In genomic region chr14:68328509-68328908, GRCh38 we compare ENCODE assay signal across 21 cellular contexts.
A peak's percentile ranks its signal among the peaks of the same experiment; 100 is the strongest.
DNase-seq lines count a peak whose midpoint lies in the region; ATAC-seq, FAIRE-seq and TF ChIP-seq lines count a peak whose summit lies in the region.
"Had no signal": no experiment of that assay in that cellular context is flagged by ENCODE, and none has a peak within 500 bp of the region (broad histone marks: within the 10 kb centered on the region; RNA-seq: fewer than 3 reads in every experiment).

No MANE protein-coding gene starts in this region.

- DNase-seq in GM12892 (ENCODE audit: insufficient read length) (no peak), ureter (ENCODE audit: low spot score) (no peak), NCI-H1092 (lab: John Stamatoyannopoulos, UW) (no peak), occipital lobe (lab: John Stamatoyannopoulos, UW) (no peak), endothelial cell (ENCODE audit: low spot score) (no peak)
- DNase-seq: ACHN; activated CD4-positive, CD25-positive, alpha-beta regulatory T cell; CD4-positive, alpha-beta T cell; H7; hippocampal formation; Kasumi-1; kidney glomerular epithelial cell; NCI-H1436; NCI-H345; right cardiac atrium had no signal

- no peaks in the 10 kb centered on the region for H3K9me3 Mint-ChIP-seq in endothelial cell (ENCODE audit: unreplicated experiment)
- H3K9me3 Mint-ChIP-seq: activated T-helper 2 cell treated with anti-CD3 and anti-CD28 coated beads, Interferon-gamma antibody, Interleukin-2, Interleukin-4, amounts not matched to agents 10 μg/mL and 5 μg/mL and 100 μg/mL, durations not matched to agents 14 hours and 24 hours and 36 hours; CD4-positive, alpha-beta T cell; T-helper 1 cell treated with Interleukin-12 subunit alpha and Interleukin-12 subunit beta and Interleukin-4 antibody, amounts not matched to agents 30 μg/mL and 1 μg/mL, for 36 hours had no signal

- TF ChIP-seq CTCF in endothelial cell (IDR thresholded peaks at IDR 0.05; ENCODE audit: unreplicated experiment) = no peak

- H3K27me3 Mint-ChIP-seq in endothelial cell (ENCODE audit: unreplicated experiment) = no peaks in the 10 kb centered on the region
- H3K27me3 Mint-ChIP-seq: CD4-positive, alpha-beta T cell had no signal

- H3K27ac Mint-ChIP-seq in endothelial cell (ENCODE audit: unreplicated experiment) = no peak overlapping the region
- H3K27ac Mint-ChIP-seq: activated T-helper 2 cell treated with anti-CD3 and anti-CD28 coated beads, Interferon-gamma antibody, Interleukin-2, Interleukin-4, amounts not matched to agents 10 μg/mL and 5 μg/mL and 100 μg/mL, durations not matched to agents 14 hours and 24 hours and 36 hours; CD4-positive, alpha-beta T cell; T-helper 1 cell treated with Interleukin-12 subunit alpha and Interleukin-12 subunit beta and Interleukin-4 antibody, amounts not matched to agents 30 μg/mL and 1 μg/mL, for 36 hours had no signal

- peaks cover 15% of the 10 kb centered on the region for H3K4me1 Mint-ChIP-seq in endothelial cell (ENCODE audit: unreplicated experiment)

- no peaks in the 10 kb centered on the region for H3K36me3 Mint-ChIP-seq in endothelial cell (ENCODE audit: low read depth, unreplicated experiment)

- TF ChIP-seq POLR2A in GM12892 (IDR thresholded peaks at IDR 0.05; ENCODE audit: low read depth, low read length) = no peak

- ATAC-seq in GM19351 (IDR thresholded peaks at IDR 0.05; ENCODE audit: unreplicated experiment) (peak; percentile 80), HG02678 (IDR thresholded peaks at IDR 0.05; ENCODE audit: unreplicated experiment) (peak; percentile 80), HG03342 (IDR thresholded peaks at IDR 0.05; ENCODE audit: unreplicated experiment) (peak; percentile 71)
- ATAC-seq: right cardiac atrium, Right ventricle myocardium inferior had no signal

- H3K4me3 Mint-ChIP-seq in endothelial cell (ENCODE audit: unreplicated experiment) = no peak overlapping the region
- H3K4me3 Mint-ChIP-seq: CD4-positive, alpha-beta T cell; T-helper 1 cell treated with Interleukin-12 subunit alpha and Interleukin-12 subunit beta and Interleukin-4 antibody, amounts not matched to agents 30 μg/mL and 1 μg/mL, for 36 hours had no signal

- FAIRE-seq in GM12892 (lab: Jason Lieb, UNC) = peak; percentile 93
